In genomic region chr3:139326707-139327106, GRCh38 we compare ENCODE assay signal across 16 cellular contexts. TPM values are rescaled to one million over a fixed set of nuclear protein-coding genes. Genes with fewer than 3 reads are reported as not detected.
DNase-seq lines count a peak whose midpoint lies in the region; ATAC-seq and TF ChIP-seq lines count a peak whose summit lies in the region.
"Had no signal": no experiment of that assay in that cellular context is flagged by ENCODE, and none has a peak within 500 bp of the region (broad histone marks: within the 10 kb centered on the region; RNA-seq: fewer than 3 reads in every experiment).

No MANE protein-coding gene starts in this region.

- H3K4me3 ChIP-seq in Jurkat, Clone E6-1 (ENCODE audit: low read length): no peak overlapping the region
- no peak overlapping the region for H3K4me3 ChIP-seq in WERI-Rb-1 (ENCODE audit: low read depth, low read length)
- H3K4me3 ChIP-seq in left lung: no peak overlapping the region
- H3K4me3 ChIP-seq: GM23248 had no signal

- intact Hi-C loops in left lung (cut with DNase I): loop anchor here in 1 of 2 donors (5.0 kb wide), 1 partner anchor 214 kb away; no protein-coding TSS in a partner anchor

- DNase-seq in activated CD8-positive, alpha-beta memory T cell treated with anti-CD3 and anti-CD28 coated beads for 24 hours: peak; percentile 47
- DNase-seq in activated CD8-positive, alpha-beta memory T cell treated with anti-CD3 and anti-CD28 coated beads, Interleukin-2, amount 50 U/mL, for 4 hours: no peak
- peak; percentile 39 for DNase-seq in Jurkat, Clone E6-1 (ENCODE audit: low read depth, low spot score)
- DNase-seq in WERI-Rb-1 (no peak), mesenteric fat pad (ENCODE audit: low spot score) (peak; percentile 65), left lung (no peak), NAMALWA (ENCODE audit: low spot score) (no peak)
- DNase-seq: GM23248, H9, NCI-H1105 treated with DMSO at 0.1 percent for 48 hours, NCI-H2029 treated with DMSO at 0.1 percent for 48 hours, NCI-H226, OCI-M1, Right ventricle myocardium superior had no signal

- H3K36me3 ChIP-seq in WERI-Rb-1 (no peaks in the 10 kb centered on the region), left lung (no peaks in the 10 kb centered on the region)

- H3K9me3 ChIP-seq in WERI-Rb-1 (ENCODE audit: severe bottlenecking) (no peaks in the 10 kb centered on the region), left lung (no peaks in the 10 kb centered on the region)

- peaks cover 0 to 10% of the 10 kb centered on the region in 2 donors for H3K4me1 ChIP-seq in left lung

- H3K27ac ChIP-seq in WERI-Rb-1 (no peak overlapping the region), left lung (no peak overlapping the region)
- H3K27ac ChIP-seq: C4-2B, GM23248 had no signal

- ATAC-seq in left lung: no peak
- no peak for ATAC-seq in HG03432 (IDR thresholded peaks at IDR 0.05; ENCODE audit: unreplicated experiment)

- H3K27me3 ChIP-seq in WERI-Rb-1 (ENCODE audit: insufficient read depth, low read depth, severe bottlenecking): no peaks in the 10 kb centered on the region
- H3K27me3 ChIP-seq in left lung: peaks cover 0 to 29% of the 10 kb centered on the region in 2 donors

- peak; percentile 20; the same call in 1 of the 2 replicates for TF ChIP-seq CTCF in WERI-Rb-1 (IDR thresholded peaks at IDR 0.05; ENCODE audit: low read depth, low read length)
- TF ChIP-seq CTCF in left lung (IDR thresholded peaks at IDR 0.05): no peak

RNA-seq across cellular contexts. Expression of gene MRPS22, which starts 17.1 kb away (rescaled TPM):
- polyA plus RNA-seq in Jurkat, Clone E6-1 (2012; ENCODE audit: insufficient read depth, insufficient read length): 92.0 TPM
- total RNA-seq in mesenteric fat pad (37.6 TPM), left lung (10 to 100 TPM; 28.4 to 36.8 TPM)

Comparison
In these comparisons a context has a peak if more than half of its experiments do, and no peak if none do; other contexts are left out.
1. DNase-seq: peak in activated CD8-positive, alpha-beta memory T cell treated with anti-CD3 and anti-CD28 coated beads for 24 hours (single experiment), Jurkat, Clone E6-1 (single experiment) and mesenteric fat pad (single experiment); none in activated CD8-positive, alpha-beta memory T cell treated with anti-CD3 and anti-CD28 coated beads, Interleukin-2, amount 50 U/mL, for 4 hours (single experiment), WERI-Rb-1 (single experiment), left lung (0 of 2) and NAMALWA (single experiment).